1 cellular context compared by ENCODE assay signal in the genomic region with DNA sequence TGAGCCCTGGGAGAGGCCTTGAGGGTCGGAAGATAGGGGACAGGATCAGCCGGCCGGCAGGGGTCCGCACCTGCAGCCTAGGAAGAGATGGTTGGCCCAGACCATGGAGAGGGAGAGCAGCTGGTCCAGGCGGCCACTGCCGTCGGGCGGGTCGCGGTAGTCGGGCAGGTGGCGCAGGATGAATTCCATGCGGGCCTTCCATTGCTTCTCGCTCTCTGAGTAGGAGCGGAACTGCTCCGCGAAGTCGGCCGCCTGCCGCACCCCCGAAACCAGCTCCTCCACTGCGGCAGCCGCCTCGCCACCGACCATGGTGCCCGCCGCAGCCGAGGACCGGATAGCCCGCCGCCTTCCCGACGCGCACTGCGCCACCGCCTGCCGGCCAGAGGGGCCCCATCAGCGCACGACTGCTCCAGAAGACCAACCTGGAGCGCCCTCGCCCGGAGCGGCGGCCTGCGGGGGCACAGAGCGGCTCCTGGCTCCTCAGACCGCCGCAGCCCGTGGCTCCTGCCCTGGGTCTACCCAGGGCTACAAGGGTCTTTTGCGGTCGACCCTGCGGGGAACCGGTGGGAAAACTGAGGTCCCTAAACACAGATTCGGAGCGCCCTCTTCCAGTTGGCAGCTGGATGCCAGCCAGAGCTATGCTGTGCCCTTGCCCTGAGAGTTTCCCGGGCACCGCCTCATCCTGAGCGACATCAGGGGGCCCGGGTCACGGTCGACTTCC.
TF ChIP-seq lines count a peak whose summit lies in the region.

A gene with protein sequence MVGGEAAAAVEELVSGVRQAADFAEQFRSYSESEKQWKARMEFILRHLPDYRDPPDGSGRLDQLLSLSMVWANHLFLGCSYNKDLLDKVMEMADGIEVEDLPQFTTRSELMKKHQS (minus strand): TSS at position 336 of the 721 bp plus-strand sequence. CDS start 27 bp downstream, at position 309.

TF ChIP-seq in HepG2, 621 proteins besides CTCF, POLR2A, EP300 and RAD21 (continued from another document and continues in another):
- TF ChIP-seq, protein P1, sequence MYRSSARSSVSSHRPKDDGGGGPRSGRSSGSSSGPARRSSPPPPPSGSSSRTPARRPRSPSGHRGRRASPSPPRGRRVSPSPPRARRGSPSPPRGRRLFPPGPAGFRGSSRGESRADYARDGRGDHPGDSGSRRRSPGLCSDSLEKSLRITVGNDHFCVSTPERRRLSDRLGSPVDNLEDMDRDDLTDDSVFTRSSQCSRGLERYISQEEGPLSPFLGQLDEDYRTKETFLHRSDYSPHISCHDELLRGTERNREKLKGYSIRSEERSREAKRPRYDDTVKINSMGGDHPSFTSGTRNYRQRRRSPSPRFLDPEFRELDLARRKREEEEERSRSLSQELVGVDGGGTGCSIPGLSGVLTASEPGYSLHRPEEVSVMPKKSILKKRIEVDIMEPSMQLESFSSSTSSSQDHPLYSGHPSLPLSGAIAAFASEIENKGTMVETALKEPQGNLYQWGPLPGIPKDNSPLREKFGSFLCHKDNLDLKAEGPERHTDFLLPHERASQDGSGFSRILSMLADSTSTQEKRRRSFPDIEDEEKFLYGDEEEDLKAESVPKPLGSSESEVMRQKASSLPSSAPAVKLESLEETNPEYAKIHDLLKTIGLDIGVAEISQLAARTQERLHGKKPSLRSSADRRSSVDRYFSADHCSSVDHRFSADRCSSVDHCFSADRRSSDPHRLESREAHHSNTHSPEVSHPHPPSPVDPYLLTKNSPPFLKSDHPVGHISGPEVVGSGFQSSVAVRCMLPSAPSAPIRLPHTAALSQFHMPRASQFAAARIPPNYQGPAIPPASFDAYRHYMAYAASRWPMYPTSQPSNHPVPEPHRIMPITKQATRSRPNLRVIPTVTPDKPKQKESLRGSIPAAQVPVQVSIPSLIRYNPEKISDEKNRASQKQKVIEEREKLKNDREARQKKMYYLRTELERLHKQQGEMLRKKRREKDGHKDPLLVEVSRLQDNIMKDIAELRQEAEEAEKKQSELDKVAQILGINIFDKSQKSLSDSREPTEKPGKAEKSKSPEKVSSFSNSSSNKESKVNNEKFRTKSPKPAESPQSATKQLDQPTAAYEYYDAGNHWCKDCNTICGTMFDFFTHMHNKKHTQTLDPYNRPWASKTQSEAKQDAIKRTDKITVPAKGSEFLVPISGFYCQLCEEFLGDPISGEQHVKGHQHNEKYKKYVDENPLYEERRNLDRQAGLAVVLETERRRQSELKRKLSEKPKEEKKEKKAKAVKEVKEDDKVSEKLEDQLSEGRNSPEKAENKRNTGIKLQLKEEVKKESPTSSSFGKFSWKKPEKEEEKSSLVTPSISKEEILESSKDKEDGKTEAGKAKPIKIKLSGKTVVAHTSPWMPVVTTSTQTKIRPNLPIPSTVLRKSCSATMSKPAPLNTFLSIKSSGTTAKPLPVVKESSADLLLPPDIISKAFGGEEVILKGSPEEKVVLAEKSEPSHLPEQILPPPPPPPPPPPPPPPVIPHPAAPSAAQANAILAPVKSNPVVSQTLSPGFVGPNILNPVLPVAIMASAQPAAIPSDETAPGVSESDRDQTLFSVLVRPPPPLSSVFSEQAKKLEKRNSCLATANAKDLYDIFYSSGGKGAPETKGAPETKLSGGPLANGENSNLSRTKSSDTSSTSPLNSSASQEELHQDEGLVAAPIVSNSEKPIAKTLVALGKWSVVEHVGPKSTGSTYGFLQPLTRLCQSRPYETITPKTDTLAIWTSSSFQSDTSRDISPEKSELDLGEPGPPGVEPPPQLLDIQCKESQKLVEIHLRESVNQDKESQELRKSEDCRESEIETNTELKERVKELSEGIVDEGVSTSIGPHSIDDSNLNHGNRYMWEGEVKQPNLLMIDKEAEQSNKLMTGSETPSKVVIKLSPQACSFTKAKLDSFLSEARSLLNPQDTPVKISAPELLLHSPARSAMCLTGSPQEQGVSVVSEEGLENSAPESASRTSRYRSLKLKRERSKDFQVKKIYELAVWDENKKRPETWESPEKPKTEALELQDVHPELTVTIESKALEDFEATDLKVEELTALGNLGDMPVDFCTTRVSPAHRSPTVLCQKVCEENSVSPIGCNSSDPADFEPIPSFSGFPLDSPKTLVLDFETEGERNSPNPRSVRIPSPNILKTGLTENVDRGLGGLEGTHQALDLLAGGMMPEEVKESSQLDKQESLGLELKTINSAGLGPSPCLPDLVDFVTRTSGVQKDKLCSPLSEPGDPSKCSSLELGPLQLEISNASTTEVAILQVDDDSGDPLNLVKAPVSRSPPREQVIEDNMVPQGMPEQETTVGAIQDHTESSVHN (CRISPR knock-in tag; IDR thresholded peaks at IDR 0.05), result peak; percentile 65; the same call in 1 of the 2 replicates
- peak; percentile 85 for TF ChIP-seq SKI (IDR thresholded peaks at IDR 0.05; ENCODE audit: partially characterized antibody)
- peak; percentile 92; the same call in 1 of the 2 replicates for TF ChIP-seq ZNF543 (CRISPR knock-in tag; IDR thresholded peaks at IDR 0.05)
- peak; percentile 98 for TF ChIP-seq HDAC1 (CRISPR knock-in tag; IDR thresholded peaks at IDR 0.05)
- TF ChIP-seq ZNF556 (CRISPR knock-in tag; IDR thresholded peaks at IDR 0.05; ENCODE audit: borderline replicate concordance), result peak; percentile 99
- peak; percentile 41; the same call in 1 of the 2 replicates for TF ChIP-seq JUND (CRISPR knock-in tag; IDR thresholded peaks at IDR 0.05)
- peak; percentile 9; the same call in 1 of the 2 replicates for TF ChIP-seq TP53 (CRISPR knock-in tag; conservative IDR thresholded peaks at IDR 0.05)
- TF ChIP-seq, protein P2, sequence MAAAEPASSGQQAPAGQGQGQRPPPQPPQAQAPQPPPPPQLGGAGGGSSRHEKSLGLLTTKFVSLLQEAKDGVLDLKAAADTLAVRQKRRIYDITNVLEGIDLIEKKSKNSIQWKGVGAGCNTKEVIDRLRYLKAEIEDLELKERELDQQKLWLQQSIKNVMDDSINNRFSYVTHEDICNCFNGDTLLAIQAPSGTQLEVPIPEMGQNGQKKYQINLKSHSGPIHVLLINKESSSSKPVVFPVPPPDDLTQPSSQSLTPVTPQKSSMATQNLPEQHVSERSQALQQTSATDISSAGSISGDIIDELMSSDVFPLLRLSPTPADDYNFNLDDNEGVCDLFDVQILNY (CRISPR knock-in tag; conservative IDR thresholded peaks at IDR 0.05), result peak; percentile 94
- TF ChIP-seq MIER2 (CRISPR knock-in tag; IDR thresholded peaks at IDR 0.05), result peak; percentile 79; the same call in 1 of the 2 replicates
- TF ChIP-seq, protein P3, sequence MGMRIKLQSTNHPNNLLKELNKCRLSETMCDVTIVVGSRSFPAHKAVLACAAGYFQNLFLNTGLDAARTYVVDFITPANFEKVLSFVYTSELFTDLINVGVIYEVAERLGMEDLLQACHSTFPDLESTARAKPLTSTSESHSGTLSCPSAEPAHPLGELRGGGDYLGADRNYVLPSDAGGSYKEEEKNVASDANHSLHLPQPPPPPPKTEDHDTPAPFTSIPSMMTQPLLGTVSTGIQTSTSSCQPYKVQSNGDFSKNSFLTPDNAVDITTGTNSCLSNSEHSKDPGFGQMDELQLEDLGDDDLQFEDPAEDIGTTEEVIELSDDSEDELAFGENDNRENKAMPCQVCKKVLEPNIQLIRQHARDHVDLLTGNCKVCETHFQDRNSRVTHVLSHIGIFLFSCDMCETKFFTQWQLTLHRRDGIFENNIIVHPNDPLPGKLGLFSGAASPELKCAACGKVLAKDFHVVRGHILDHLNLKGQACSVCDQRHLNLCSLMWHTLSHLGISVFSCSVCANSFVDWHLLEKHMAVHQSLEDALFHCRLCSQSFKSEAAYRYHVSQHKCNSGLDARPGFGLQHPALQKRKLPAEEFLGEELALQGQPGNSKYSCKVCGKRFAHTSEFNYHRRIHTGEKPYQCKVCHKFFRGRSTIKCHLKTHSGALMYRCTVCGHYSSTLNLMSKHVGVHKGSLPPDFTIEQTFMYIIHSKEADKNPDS (CRISPR knock-in tag; IDR thresholded peaks at IDR 0.05), result no peak; the same call in 1 of the 2 replicates
- TF ChIP-seq, protein P4, sequence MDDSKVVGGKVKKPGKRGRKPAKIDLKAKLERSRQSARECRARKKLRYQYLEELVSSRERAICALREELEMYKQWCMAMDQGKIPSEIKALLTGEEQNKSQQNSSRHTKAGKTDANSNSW (CRISPR knock-in tag; IDR thresholded peaks at IDR 0.05; ENCODE audit: borderline replicate concordance), result peak; percentile 27; the same call in 1 of the 2 replicates
- TF ChIP-seq CEBPB (IDR thresholded peaks at IDR 0.05; ENCODE audit: borderline replicate concordance, low read depth, low read length), result no peak
- TF ChIP-seq ZNF761 (CRISPR knock-in tag; conservative IDR thresholded peaks at IDR 0.05), result peak; percentile 86
- TF ChIP-seq DPF2 (CRISPR knock-in tag; IDR thresholded peaks at IDR 0.05; ENCODE audit: borderline replicate concordance, low read depth), result no peak
- TF ChIP-seq NFYC (CRISPR knock-in tag; IDR thresholded peaks at IDR 0.05), result no peak; the same call in 1 of the 2 replicates
- TF ChIP-seq POLR2AphosphoS5 (IDR thresholded peaks at IDR 0.05; ENCODE audit: low read depth, low read length), result peak; percentile 81
- TF ChIP-seq ZFY (CRISPR knock-in tag; IDR thresholded peaks at IDR 0.05), result peak; percentile 86
- peak; percentile 90 for TF ChIP-seq ZNF589 (CRISPR knock-in tag; conservative IDR thresholded peaks at IDR 0.05)
- TF ChIP-seq, protein P5, sequence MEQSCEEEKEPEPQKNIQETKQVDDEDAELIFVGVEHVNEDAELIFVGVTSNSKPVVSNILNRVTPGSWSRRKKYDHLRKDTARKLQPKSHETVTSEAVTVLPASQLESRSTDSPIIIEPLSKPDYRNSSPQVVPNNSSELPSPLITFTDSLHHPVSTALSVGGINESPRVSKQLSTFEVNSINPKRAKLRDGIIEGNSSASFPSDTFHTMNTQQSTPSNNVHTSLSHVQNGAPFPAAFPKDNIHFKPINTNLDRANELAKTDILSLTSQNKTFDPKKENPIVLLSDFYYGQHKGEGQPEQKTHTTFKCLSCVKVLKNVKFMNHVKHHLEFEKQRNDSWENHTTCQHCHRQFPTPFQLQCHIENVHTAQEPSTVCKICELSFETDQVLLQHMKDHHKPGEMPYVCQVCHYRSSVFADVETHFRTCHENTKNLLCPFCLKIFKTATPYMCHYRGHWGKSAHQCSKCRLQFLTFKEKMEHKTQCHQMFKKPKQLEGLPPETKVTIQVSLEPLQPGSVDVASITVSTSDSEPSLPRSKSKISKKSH (CRISPR knock-in tag; IDR thresholded peaks at IDR 0.05; ENCODE audit: borderline replicate concordance), result no peak; the same call in 1 of the 2 replicates
- peak; percentile 90 for TF ChIP-seq MED8 (CRISPR knock-in tag; IDR thresholded peaks at IDR 0.05; ENCODE audit: insufficient replicate concordance)
- no peak for TF ChIP-seq ZNF121 (CRISPR knock-in tag; IDR thresholded peaks at IDR 0.05)
- no peak for TF ChIP-seq CBX2 (IDR thresholded peaks at IDR 0.05; ENCODE audit: low read depth, low read length)
- 0 out of 2 replicates have a peak, but pooled peaks have one; percentile 53 for TF ChIP-seq CBX2 (CRISPR knock-in tag; IDR thresholded peaks at IDR 0.05; ENCODE audit: low read depth)
- TF ChIP-seq, protein P6, sequence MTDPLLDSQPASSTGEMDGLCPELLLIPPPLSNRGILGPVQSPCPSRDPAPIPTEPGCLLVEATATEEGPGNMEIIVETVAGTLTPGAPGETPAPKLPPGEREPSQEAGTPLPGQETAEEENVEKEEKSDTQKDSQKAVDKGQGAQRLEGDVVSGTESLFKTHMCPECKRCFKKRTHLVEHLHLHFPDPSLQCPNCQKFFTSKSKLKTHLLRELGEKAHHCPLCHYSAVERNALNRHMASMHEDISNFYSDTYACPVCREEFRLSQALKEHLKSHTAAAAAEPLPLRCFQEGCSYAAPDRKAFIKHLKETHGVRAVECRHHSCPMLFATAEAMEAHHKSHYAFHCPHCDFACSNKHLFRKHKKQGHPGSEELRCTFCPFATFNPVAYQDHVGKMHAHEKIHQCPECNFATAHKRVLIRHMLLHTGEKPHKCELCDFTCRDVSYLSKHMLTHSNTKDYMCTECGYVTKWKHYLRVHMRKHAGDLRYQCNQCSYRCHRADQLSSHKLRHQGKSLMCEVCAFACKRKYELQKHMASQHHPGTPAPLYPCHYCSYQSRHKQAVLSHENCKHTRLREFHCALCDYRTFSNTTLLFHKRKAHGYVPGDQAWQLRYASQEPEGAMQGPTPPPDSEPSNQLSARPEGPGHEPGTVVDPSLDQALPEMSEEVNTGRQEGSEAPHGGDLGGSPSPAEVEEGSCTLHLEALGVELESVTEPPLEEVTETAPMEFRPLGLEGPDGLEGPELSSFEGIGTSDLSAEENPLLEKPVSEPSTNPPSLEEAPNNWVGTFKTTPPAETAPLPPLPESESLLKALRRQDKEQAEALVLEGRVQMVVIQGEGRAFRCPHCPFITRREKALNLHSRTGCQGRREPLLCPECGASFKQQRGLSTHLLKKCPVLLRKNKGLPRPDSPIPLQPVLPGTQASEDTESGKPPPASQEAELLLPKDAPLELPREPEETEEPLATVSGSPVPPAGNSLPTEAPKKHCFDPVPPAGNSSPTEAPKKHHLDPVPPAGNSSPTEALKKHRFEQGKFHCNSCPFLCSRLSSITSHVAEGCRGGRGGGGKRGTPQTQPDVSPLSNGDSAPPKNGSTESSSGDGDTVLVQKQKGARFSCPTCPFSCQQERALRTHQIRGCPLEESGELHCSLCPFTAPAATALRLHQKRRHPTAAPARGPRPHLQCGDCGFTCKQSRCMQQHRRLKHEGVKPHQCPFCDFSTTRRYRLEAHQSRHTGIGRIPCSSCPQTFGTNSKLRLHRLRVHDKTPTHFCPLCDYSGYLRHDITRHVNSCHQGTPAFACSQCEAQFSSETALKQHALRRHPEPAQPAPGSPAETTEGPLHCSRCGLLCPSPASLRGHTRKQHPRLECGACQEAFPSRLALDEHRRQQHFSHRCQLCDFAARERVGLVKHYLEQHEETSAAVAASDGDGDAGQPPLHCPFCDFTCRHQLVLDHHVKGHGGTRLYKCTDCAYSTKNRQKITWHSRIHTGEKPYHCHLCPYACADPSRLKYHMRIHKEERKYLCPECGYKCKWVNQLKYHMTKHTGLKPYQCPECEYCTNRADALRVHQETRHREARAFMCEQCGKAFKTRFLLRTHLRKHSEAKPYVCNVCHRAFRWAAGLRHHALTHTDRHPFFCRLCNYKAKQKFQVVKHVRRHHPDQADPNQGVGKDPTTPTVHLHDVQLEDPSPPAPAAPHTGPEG (CRISPR knock-in tag; IDR thresholded peaks at IDR 0.05), result no peak; the same call in 1 of the 2 replicates
- peak; percentile 89 for TF ChIP-seq ZNF350 (CRISPR knock-in tag; IDR thresholded peaks at IDR 0.05; ENCODE audit: borderline replicate concordance, low read depth)
- TF ChIP-seq ZNF792 (CRISPR knock-in tag; IDR thresholded peaks at IDR 0.05), result peak; percentile 96
- peak; percentile 95 for TF ChIP-seq ZNF501 (CRISPR knock-in tag; IDR thresholded peaks at IDR 0.05)
- TF ChIP-seq, protein P7, sequence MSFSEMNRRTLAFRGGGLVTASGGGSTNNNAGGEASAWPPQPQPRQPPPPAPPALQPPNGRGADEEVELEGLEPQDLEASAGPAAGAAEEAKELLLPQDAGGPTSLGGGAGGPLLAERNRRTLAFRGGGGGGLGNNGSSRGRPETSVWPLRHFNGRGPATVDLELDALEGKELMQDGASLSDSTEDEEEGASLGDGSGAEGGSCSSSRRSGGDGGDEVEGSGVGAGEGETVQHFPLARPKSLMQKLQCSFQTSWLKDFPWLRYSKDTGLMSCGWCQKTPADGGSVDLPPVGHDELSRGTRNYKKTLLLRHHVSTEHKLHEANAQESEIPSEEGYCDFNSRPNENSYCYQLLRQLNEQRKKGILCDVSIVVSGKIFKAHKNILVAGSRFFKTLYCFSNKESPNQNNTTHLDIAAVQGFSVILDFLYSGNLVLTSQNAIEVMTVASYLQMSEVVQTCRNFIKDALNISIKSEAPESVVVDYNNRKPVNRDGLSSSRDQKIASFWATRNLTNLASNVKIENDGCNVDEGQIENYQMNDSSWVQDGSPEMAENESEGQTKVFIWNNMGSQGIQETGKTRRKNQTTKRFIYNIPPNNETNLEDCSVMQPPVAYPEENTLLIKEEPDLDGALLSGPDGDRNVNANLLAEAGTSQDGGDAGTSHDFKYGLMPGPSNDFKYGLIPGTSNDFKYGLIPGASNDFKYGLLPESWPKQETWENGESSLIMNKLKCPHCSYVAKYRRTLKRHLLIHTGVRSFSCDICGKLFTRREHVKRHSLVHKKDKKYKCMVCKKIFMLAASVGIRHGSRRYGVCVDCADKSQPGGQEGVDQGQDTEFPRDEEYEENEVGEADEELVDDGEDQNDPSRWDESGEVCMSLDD (CRISPR knock-in tag; IDR thresholded peaks at IDR 0.05; ENCODE audit: borderline replicate concordance), result peak; percentile 55; the same call in 1 of the 2 replicates
- peak; percentile 94 for TF ChIP-seq PHF20 (CRISPR knock-in tag; IDR thresholded peaks at IDR 0.05)
